In genomic region chr16:4846503-4846900, GRCh38 we compare ENCODE assay signal across 8 cellular contexts. TPM values are rescaled to one million over a fixed set of nuclear protein-coding genes. Genes with fewer than 3 reads are reported as not detected.
DNase-seq lines count a peak whose midpoint lies in the region; ATAC-seq and TF ChIP-seq lines count a peak whose summit lies in the region.

No MANE protein-coding gene starts in this region.

- H2AFZ ChIP-seq in fibroblast of lung (ENCODE audit: low read length): no peak overlapping the region

- no peaks in the 10 kb centered on the region for H3K27me3 Mint-ChIP-seq in activated CD8-positive, alpha-beta T cell treated with anti-CD3 and anti-CD28 coated beads for 36 hours
- H3K27me3 Mint-ChIP-seq in naive thymus-derived CD4-positive, alpha-beta T cell: no peaks in the 10 kb centered on the region
- H3K27me3 Mint-ChIP-seq in type B pancreatic cell: no peaks in the 10 kb centered on the region

- H3K27ac Mint-ChIP-seq in activated CD8-positive, alpha-beta T cell treated with anti-CD3 and anti-CD28 coated beads for 36 hours: peak overlapping the region; percentile 64
- H3K27ac Mint-ChIP-seq in naive thymus-derived CD4-positive, alpha-beta T cell: peak overlapping the region; percentile 74 to 94 (median 90)
- H3K27ac Mint-ChIP-seq in type B pancreatic cell: peak overlapping the region; percentile 88

- peak overlapping the region; percentile 97 for H3K4me2 ChIP-seq in fibroblast of lung (ENCODE audit: extremely low read depth, insufficient read depth, low read length)

- intact Hi-C loops in activated CD8-positive, alpha-beta T cell treated with anti-CD3 and anti-CD28 coated beads for 36 hours (cut with micrococcal nuclease): loop anchor here (10.0 kb wide), 1 partner anchor 82 kb away; the partner anchor contains the start of gene ZNF500
- intact Hi-C loops in naive thymus-derived CD4-positive, alpha-beta T cell (cut with micrococcal nuclease): loop anchor here (2.0 to 5.0 kb wide), 4 partner anchors 222 to 419 kb away; partner anchors contain the start of genes ALG1 (in 1 of the 2), DNAJA3 (in 1 of the 2), EEF2KMT (in 1 of the 2) and MGRN1 (in 1 of the 2)

- no peak for TF ChIP-seq CTCF in activated CD8-positive, alpha-beta T cell treated with anti-CD3 and anti-CD28 coated beads for 36 hours (IDR thresholded peaks at IDR 0.05)
- no peak for TF ChIP-seq CTCF in fibroblast of lung (conservative IDR thresholded peaks at IDR 0.05 in 1 of 2, IDR thresholded peaks at IDR 0.05 in 1 of 2; ENCODE audit: low read depth in 1 of 2, low read length in 2 of 2)
- no peak for TF ChIP-seq CTCF in type B pancreatic cell (conservative IDR thresholded peaks at IDR 0.05)

- peaks cover 31% of the 10 kb centered on the region for H3K36me3 Mint-ChIP-seq in activated CD8-positive, alpha-beta T cell treated with anti-CD3 and anti-CD28 coated beads for 36 hours (ENCODE audit: low read depth)
- H3K36me3 Mint-ChIP-seq in naive thymus-derived CD4-positive, alpha-beta T cell: peaks cover 0 to 24% (median 0%) of the 10 kb centered on the region in 5 donors
- H3K36me3 Mint-ChIP-seq in type B pancreatic cell: peaks cover 13% of the 10 kb centered on the region

- H3K36me3 ChIP-seq in HUES64 (ENCODE audit: insufficient read depth, low read length) (peaks cover 42% of the 10 kb centered on the region), fibroblast of lung (ENCODE audit: control insufficient read depth, insufficient read depth, low read length) (peaks cover 4% of the 10 kb centered on the region)
- H3K36me3 ChIP-seq in naive thymus-derived CD4-positive, alpha-beta T cell (ENCODE audit: control insufficient read depth in 2 of 3, insufficient read depth in 3 of 3, low read length in 3 of 3): peaks cover 11 to 33% (median 17%) of the 10 kb centered on the region in 3 experiments

- H3K4me3 Mint-ChIP-seq in activated CD8-positive, alpha-beta T cell treated with anti-CD3 and anti-CD28 coated beads for 36 hours: peak overlapping the region; percentile 83
- peak overlapping the region; percentile 82 to 96 (median 88) for H3K4me3 Mint-ChIP-seq in naive thymus-derived CD4-positive, alpha-beta T cell
- H3K4me3 Mint-ChIP-seq in type B pancreatic cell: peak overlapping the region; percentile 92

- H4K20me1 ChIP-seq in fibroblast of lung (ENCODE audit: control insufficient read depth, extremely low read depth, insufficient read depth, low read length): no peaks in the 10 kb centered on the region

- CTCF ChIA-PET in activated CD8-positive, alpha-beta T cell treated with anti-CD3 and anti-CD28 coated beads for 36 hours (lab: Charles Lee): interaction anchor here (1.0 kb wide), 1 partner anchor 13 kb away, joined by 3 read pairs; no protein-coding TSS in a partner anchor
- CTCF ChIA-PET in naive thymus-derived CD4-positive, alpha-beta T cell (lab: Charles Lee): interaction anchor here (1.3 kb wide), 1 partner anchor 112 kb away, joined by 3 read pairs; the partner anchor contains the start of genes ANKS3 and DNAAF8

- peaks cover 8% of the 10 kb centered on the region; the same call in 1 of the 2 replicates for H3K4me1 ChIP-seq in HUES64 (ENCODE audit: insufficient read depth, low read length)
- peaks cover 6% of the 10 kb centered on the region for H3K4me1 ChIP-seq in fibroblast of lung (ENCODE audit: control insufficient read depth, extremely low read depth, insufficient read depth, low read length)
- peaks cover 30 to 37% of the 10 kb centered on the region in 2 donors for H3K4me1 ChIP-seq in naive thymus-derived CD4-positive, alpha-beta T cell (ENCODE audit: control insufficient read depth in 2 of 2, insufficient read depth in 2 of 2, low read length in 2 of 2)

- H3K9me3 Mint-ChIP-seq in activated CD8-positive, alpha-beta T cell treated with anti-CD3 and anti-CD28 coated beads for 36 hours: no peaks in the 10 kb centered on the region
- H3K9me3 Mint-ChIP-seq in naive thymus-derived CD4-positive, alpha-beta T cell: peaks cover 0 to 2% (median 0%) of the 10 kb centered on the region in 11 donors
- no peaks in the 10 kb centered on the region for H3K9me3 Mint-ChIP-seq in type B pancreatic cell

- H3K79me2 ChIP-seq in fibroblast of lung (ENCODE audit: control insufficient read depth, insufficient read depth, low read length): peaks cover 73% of the 10 kb centered on the region

- H3K27ac ChIP-seq in HUES64 (ENCODE audit: low read depth, low read length): peak overlapping the region; percentile 93
- H3K27ac ChIP-seq in fibroblast of lung (ENCODE audit: insufficient read depth, low read length): peak overlapping the region; percentile 90
- H3K27ac ChIP-seq in naive thymus-derived CD4-positive, alpha-beta T cell (ENCODE audit: low read depth, low read length): peak overlapping the region; percentile 99

- WGBS in HUES64: under 1% methylated on average over 27 of the region's 27 CpGs

- H3K27me3 ChIP-seq in HUES64 (ENCODE audit: insufficient read depth, low read length) (no peaks in the 10 kb centered on the region), fibroblast of lung (ENCODE audit: control insufficient read depth, insufficient read depth, low read length) (no peaks in the 10 kb centered on the region)
- no peaks in the 10 kb centered on the region for H3K27me3 ChIP-seq in naive thymus-derived CD4-positive, alpha-beta T cell (ENCODE audit: control insufficient read depth in 2 of 2, insufficient read depth in 2 of 2, low read length in 2 of 2)

- H3K4me1 Mint-ChIP-seq in activated CD8-positive, alpha-beta T cell treated with anti-CD3 and anti-CD28 coated beads for 36 hours (ENCODE audit: low read depth): peaks cover 48% of the 10 kb centered on the region
- H3K4me1 Mint-ChIP-seq in naive thymus-derived CD4-positive, alpha-beta T cell: peaks cover 46 to 60% (median 53%) of the 10 kb centered on the region in 7 donors
- H3K4me1 Mint-ChIP-seq in type B pancreatic cell (ENCODE audit: unreplicated experiment): peaks cover 41% of the 10 kb centered on the region

- H3K4me3 ChIP-seq in HUES64 (ENCODE audit: low read length) (peak overlapping the region; percentile 80), fibroblast of lung (replicated peaks in 1 of 4; ENCODE audit: control extremely low read depth in 1 of 4, insufficient read depth in 1 of 4, low read depth in 3 of 4, low read length in 4 of 4) (peak overlapping the region; percentile 73 to 93 (median 88))
- H3K4me3 ChIP-seq in naive thymus-derived CD4-positive, alpha-beta T cell (ENCODE audit: low read length): peak overlapping the region; percentile 84

- H3K9me3 ChIP-seq in HUES64 (ENCODE audit: insufficient read depth, low read depth, low read length) (no peaks in the 10 kb centered on the region), fibroblast of lung (ENCODE audit: control insufficient read depth, insufficient read depth, low read depth, low read length) (no peaks in the 10 kb centered on the region)
- no peaks in the 10 kb centered on the region for H3K9me3 ChIP-seq in naive thymus-derived CD4-positive, alpha-beta T cell (ENCODE audit: control insufficient read depth in 2 of 3, low read length in 3 of 3)

- POLR2A ChIA-PET in activated CD8-positive, alpha-beta T cell treated with anti-CD3 and anti-CD28 coated beads for 36 hours (lab: Charles Lee): interaction anchor here (0.9 to 2.5 kb wide), 2 partner anchors 35 to 80 kb away, joined by 3 to 10 read pairs; partner anchors contain the start of gene ZNF500
- POLR2A ChIA-PET in naive thymus-derived CD4-positive, alpha-beta T cell (lab: Charles Lee): interaction anchor here (0.9 to 2.8 kb wide), 5 partner anchors 29 to 312 kb away, joined by 3 to 24 read pairs (median 6); partner anchors contain the start of genes ANKS3, DNAAF8 and ROGDI

- peak; percentile 27 for ATAC-seq in GM21447 (IDR thresholded peaks at IDR 0.05; ENCODE audit: unreplicated experiment)
- ATAC-seq in activated CD8-positive, alpha-beta T cell treated with anti-CD3 and anti-CD28 coated beads for 36 hours: no peak
- ATAC-seq in naive thymus-derived CD4-positive, alpha-beta T cell: no peak
- no peak for ATAC-seq in HG03378 (IDR thresholded peaks at IDR 0.05; ENCODE audit: unreplicated experiment)

- peak; percentile 35 for DNase-seq in Daoy (ENCODE audit: low read depth)
- DNase-seq in activated CD8-positive, alpha-beta T cell treated with anti-CD3 and anti-CD28 coated beads for 36 hours: peak; percentile 41
- DNase-seq in fibroblast of lung (ENCODE audit: low read depth in 2 of 2): peak; percentile 53 to 66
- DNase-seq in naive thymus-derived CD4-positive, alpha-beta T cell: peak in 6 of 9 donors; percentile 7 to 25 (median 20)
- DNase-seq in type B pancreatic cell (ENCODE audit: extremely low spot score, unreplicated experiment): no peak

- peak overlapping the region; percentile 95 for H3K9ac ChIP-seq in HUES64 (ENCODE audit: low read depth, low read length)
- H3K9ac ChIP-seq in fibroblast of lung (ENCODE audit: insufficient read depth, low read length): peak overlapping the region; percentile 94

RNA-seq across cellular contexts. Expression of gene GLYR1, which starts 0.6 kb away (rescaled TPM):
- total RNA-seq in Daoy (2014; rRNA removed; shearing (Covaris generic)): 23.7 and 25.7 TPM in 2 replicates
- 76.8 TPM for polyA plus RNA-seq in HUES64 (2013, experiment 1 of 2)
- polyA plus RNA-seq in HUES64 (2013, experiment 2 of 2): 75.1 TPM
- total RNA-seq in activated CD8-positive, alpha-beta T cell treated with anti-CD3 and anti-CD28 coated beads for 36 hours: 10 to 100 TPM; 63.7 to 64.8 TPM
- 39.6 and 40.8 TPM in 2 replicates for total RNA-seq in fibroblast of lung
- 28.6 and 42.2 TPM in 2 replicates for polyA plus RNA-seq in fibroblast of lung
- 43.9 and 52.3 TPM in 2 replicates for polyA plus RNA-seq in fibroblast of lung (2012)
- polyA minus RNA-seq in fibroblast of lung (ENCODE audit: low replicate concordance): 35.0 and 62.8 TPM in 2 replicates
- total RNA-seq in naive thymus-derived CD4-positive, alpha-beta T cell: 100 to 1,000 TPM in 4 of 5 experiments, 10 to 100 TPM in 1; 98.7 to 122 (median 108) TPM
- 10 to 100 TPM; 32.0 to 44.9 TPM for polyA plus RNA-seq in naive thymus-derived CD4-positive, alpha-beta T cell
- 120 and 126 TPM in 2 replicates for total RNA-seq in type B pancreatic cell (ENCODE audit: low replicate concordance)

RNA-seq across cellular contexts. Expression of gene UBN1, which starts 0.8 kb away (rescaled TPM):
- total RNA-seq in Daoy (2014; rRNA removed; shearing (Covaris generic)): 19.9 and 21.7 TPM in 2 replicates
- 24.3 TPM for polyA plus RNA-seq in HUES64 (2013, experiment 1 of 2)
- 23.8 TPM for polyA plus RNA-seq in HUES64 (2013, experiment 2 of 2)
- 10 to 100 TPM; 25.4 to 25.6 TPM for total RNA-seq in activated CD8-positive, alpha-beta T cell treated with anti-CD3 and anti-CD28 coated beads for 36 hours
- 19.5 and 21.1 TPM in 2 replicates for total RNA-seq in fibroblast of lung
- polyA plus RNA-seq in fibroblast of lung: 13.6 and 15.3 TPM in 2 replicates
- polyA plus RNA-seq in fibroblast of lung (2012): 17.8 and 18.9 TPM in 2 replicates
- polyA minus RNA-seq in fibroblast of lung (ENCODE audit: low replicate concordance): 45.4 and 62.1 TPM in 2 replicates
- total RNA-seq in naive thymus-derived CD4-positive, alpha-beta T cell: 10 to 100 TPM; 39.5 to 58.7 (median 42.4) TPM
- 10 to 100 TPM; 11.0 to 18.4 TPM for polyA plus RNA-seq in naive thymus-derived CD4-positive, alpha-beta T cell
- 39.4 and 41.4 TPM in 2 replicates for total RNA-seq in type B pancreatic cell (ENCODE audit: low replicate concordance)

RNA-seq across cellular contexts. Expression of gene ROGDI, which starts 44.1 kb away (rescaled TPM):
- 7.6 and 8.3 TPM in 2 replicates for total RNA-seq in Daoy (2014; rRNA removed; shearing (Covaris generic))
- 19.6 TPM for polyA plus RNA-seq in HUES64 (2013, experiment 1 of 2)
- polyA plus RNA-seq in HUES64 (2013, experiment 2 of 2): 19.6 TPM
- 1 to 10 TPM; 3.3 to 3.7 TPM for total RNA-seq in activated CD8-positive, alpha-beta T cell treated with anti-CD3 and anti-CD28 coated beads for 36 hours
- total RNA-seq in fibroblast of lung (11.6 and 13.0 TPM in 2 replicates), type B pancreatic cell (ENCODE audit: low replicate concordance) (37.6 and 39.3 TPM in 2 replicates)
- polyA plus RNA-seq in fibroblast of lung: 8.6 and 9.2 TPM in 2 replicates
- polyA plus RNA-seq in fibroblast of lung (2012): 14.7 and 16.3 TPM in 2 replicates
- polyA minus RNA-seq in fibroblast of lung (ENCODE audit: low replicate concordance): 9.1 and 14.6 TPM in 2 replicates
- 10 to 100 TPM in 3 of 5 experiments, 1 to 10 TPM in 2; 7.4 to 29.0 (median 10.1) TPM for total RNA-seq in naive thymus-derived CD4-positive, alpha-beta T cell
- polyA plus RNA-seq in naive thymus-derived CD4-positive, alpha-beta T cell: 1 to 10 TPM; 7.9 to 8.3 TPM

RNA-seq across cellular contexts. Expression of gene SMIM22, which starts 51.3 kb away (rescaled TPM):
- not detected in 2 replicates for total RNA-seq in Daoy (2014; rRNA removed; shearing (Covaris generic))
- not detected for polyA plus RNA-seq in HUES64 (2013, experiment 1 of 2)
- not detected for polyA plus RNA-seq in HUES64 (2013, experiment 2 of 2)
- not detected for total RNA-seq in activated CD8-positive, alpha-beta T cell treated with anti-CD3 and anti-CD28 coated beads for 36 hours
- not detected in 2 replicates for total RNA-seq in fibroblast of lung
- not detected in 2 replicates for polyA plus RNA-seq in fibroblast of lung
- not detected in 2 replicates for polyA plus RNA-seq in fibroblast of lung (2012)
- polyA minus RNA-seq in fibroblast of lung (ENCODE audit: low replicate concordance): not detected in 2 replicates
- total RNA-seq in naive thymus-derived CD4-positive, alpha-beta T cell: not detected
- polyA plus RNA-seq in naive thymus-derived CD4-positive, alpha-beta T cell: not detected
- 5.0 and 7.8 TPM in 2 replicates for total RNA-seq in type B pancreatic cell (ENCODE audit: low replicate concordance)

RNA-seq across cellular contexts. Expression of gene SEPTIN12, which starts 58.4 kb away (rescaled TPM):
- not detected in 2 replicates for total RNA-seq in Daoy (2014; rRNA removed; shearing (Covaris generic))
- not detected for polyA plus RNA-seq in HUES64 (2013, experiment 1 of 2)
- polyA plus RNA-seq in HUES64 (2013, experiment 2 of 2): not detected
- not detected for total RNA-seq in activated CD8-positive, alpha-beta T cell treated with anti-CD3 and anti-CD28 coated beads for 36 hours
- not detected in 2 replicates for total RNA-seq in fibroblast of lung
- polyA plus RNA-seq in fibroblast of lung: not detected in 2 replicates
- not detected in 2 replicates for polyA plus RNA-seq in fibroblast of lung (2012)
- polyA minus RNA-seq in fibroblast of lung (ENCODE audit: low replicate concordance): 6.4 TPM in 1 of 2 replicates, not detected in the other
- total RNA-seq in naive thymus-derived CD4-positive, alpha-beta T cell: not detected
- polyA plus RNA-seq in naive thymus-derived CD4-positive, alpha-beta T cell: not detected
- total RNA-seq in type B pancreatic cell (ENCODE audit: low replicate concordance): not detected in 2 replicates
